Comparison of ENCODE assay signal across 14 cellular contexts in the genomic region with DNA sequence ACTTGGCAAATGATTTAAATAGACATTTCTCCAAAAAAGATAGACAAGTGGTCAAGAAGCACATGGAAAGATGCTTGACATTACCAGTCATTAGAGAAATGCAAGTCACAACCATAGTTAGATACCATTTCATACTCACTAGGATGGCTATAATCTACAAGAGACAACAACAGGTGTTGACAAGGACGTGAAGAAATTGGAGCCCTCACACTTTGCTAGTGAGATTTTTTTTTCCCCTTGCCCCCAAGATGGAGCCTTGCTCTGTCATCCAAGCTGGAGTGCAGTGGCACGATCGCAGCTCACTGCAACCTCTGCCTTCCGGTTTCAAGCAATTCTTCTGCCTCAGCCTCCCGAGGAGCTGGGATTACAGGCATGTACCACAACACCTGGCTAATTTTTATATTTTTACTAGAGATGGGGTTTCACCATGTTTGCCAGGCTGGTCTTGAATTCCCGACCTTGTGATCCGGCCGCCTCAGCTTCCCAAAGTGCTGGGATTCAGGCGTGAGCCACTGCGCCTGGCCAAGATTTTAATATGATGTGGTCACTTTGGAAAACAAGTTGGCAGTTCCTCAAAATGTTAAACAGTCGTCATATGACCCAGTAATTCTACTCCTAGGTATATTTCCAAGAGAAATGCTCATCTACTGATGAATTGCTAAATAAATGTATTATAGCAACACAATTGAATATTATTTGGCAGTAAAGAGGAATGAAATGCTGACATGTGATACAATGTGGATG.
"Had no signal": no experiment of that assay in that cellular context is flagged by ENCODE, and none has a peak within 500 bp of the region (broad histone marks: within the 10 kb centered on the region; RNA-seq: fewer than 3 reads in every experiment).

No MANE protein-coding gene starts in this region.

- H3K27me3 Mint-ChIP-seq: activated CD4-positive, alpha-beta T cell treated with anti-CD3 and anti-CD28 coated beads, Interleukin-2, amount 10 ng/mL, durations not matched to agents 24 days and 14 days; effector memory CD8-positive, alpha-beta T cell; natural killer cell treated with Interleukin-12 subunit alpha and Interleukin-12 subunit beta and Interleukin-15 and Interleukin-18, amount 100 ng/mL, for 72 hours had no signal

- DNase-seq: activated CD4-positive, alpha-beta T cell treated with anti-CD3 and anti-CD28 coated beads, Interleukin-2, amount 10 ng/mL, durations not matched to agents 24 days and 14 days; activated CD8-positive, alpha-beta T cell treated with anti-CD3 and anti-CD28 coated beads, Interleukin-2, amount 10 ng/mL, durations not matched to agents 7 days and 5 days; activated gamma-delta T cell treated with Interleukin-2 at 50 U/mL for 16 hours; body of pancreas; effector memory CD8-positive, alpha-beta T cell; occipital lobe; stimulated activated naive CD8-positive, alpha-beta T cell treated with anti-CD3 and anti-CD28 coated beads, Interleukin-15, Interleukin-2, amounts not matched to agents 100 U/mL and 50 U/mL, for 24 hours; substantia nigra; T1000; tibial artery had no signal

- H3K27me3 ChIP-seq: body of pancreas, hepatocyte, tibial artery had no signal

- H3K27ac ChIP-seq: body of pancreas, hepatocyte, SK-N-MC, tibial artery had no signal

- H3K9me3 ChIP-seq: body of pancreas, tibial artery had no signal

- H3K4me3 Mint-ChIP-seq: activated CD4-positive, alpha-beta T cell treated with anti-CD3 and anti-CD28 coated beads, Interleukin-2, amount 10 ng/mL, durations not matched to agents 24 days and 14 days; activated CD8-positive, alpha-beta T cell treated with anti-CD3 and anti-CD28 coated beads, Interleukin-2, amount 10 ng/mL, durations not matched to agents 7 days and 5 days; effector memory CD8-positive, alpha-beta T cell; natural killer cell treated with Interleukin-12 subunit alpha and Interleukin-12 subunit beta and Interleukin-15 and Interleukin-18, amount 100 ng/mL, for 72 hours had no signal

- H3K4me3 ChIP-seq: body of pancreas, hepatocyte, SK-N-MC, tibial artery had no signal

- ATAC-seq: activated CD8-positive, alpha-beta T cell treated with anti-CD3 and anti-CD28 coated beads, Interleukin-2, amount 10 ng/mL, durations not matched to agents 7 days and 5 days; activated naive CD4-positive, alpha-beta T cell treated with anti-CD3 and anti-CD28 coated beads, Interleukin-2, amount 50 U/mL, for 72 hours; body of pancreas; effector memory CD8-positive, alpha-beta T cell; natural killer cell treated with Interleukin-12 subunit alpha and Interleukin-12 subunit beta and Interleukin-15 and Interleukin-18, amount 100 ng/mL, for 72 hours; stimulated activated naive CD8-positive, alpha-beta T cell treated with anti-CD3 and anti-CD28 coated beads, Interleukin-15, Interleukin-2, amounts not matched to agents 100 U/mL and 50 U/mL, for 24 hours had no signal

- H3K27ac Mint-ChIP-seq: activated CD4-positive, alpha-beta T cell treated with anti-CD3 and anti-CD28 coated beads, Interleukin-2, amount 10 ng/mL, durations not matched to agents 24 days and 14 days; activated CD8-positive, alpha-beta T cell treated with anti-CD3 and anti-CD28 coated beads, Interleukin-2, amount 10 ng/mL, durations not matched to agents 7 days and 5 days; activated naive CD4-positive, alpha-beta T cell treated with anti-CD3 and anti-CD28 coated beads, Interleukin-2, amount 50 U/mL, for 72 hours; effector memory CD8-positive, alpha-beta T cell; natural killer cell treated with Interleukin-12 subunit alpha and Interleukin-12 subunit beta and Interleukin-15 and Interleukin-18, amount 100 ng/mL, for 72 hours had no signal

- H3K36me3 Mint-ChIP-seq: activated naive CD4-positive, alpha-beta T cell treated with anti-CD3 and anti-CD28 coated beads, Interleukin-2, amount 50 U/mL, for 72 hours; natural killer cell treated with Interleukin-12 subunit alpha and Interleukin-12 subunit beta and Interleukin-15 and Interleukin-18, amount 100 ng/mL, for 72 hours had no signal

- H3K4me1 Mint-ChIP-seq: activated CD4-positive, alpha-beta T cell treated with anti-CD3 and anti-CD28 coated beads, Interleukin-2, amount 10 ng/mL, durations not matched to agents 24 days and 14 days had no signal

- H3K9me3 Mint-ChIP-seq: activated CD4-positive, alpha-beta T cell treated with anti-CD3 and anti-CD28 coated beads, Interleukin-2, amount 10 ng/mL, durations not matched to agents 24 days and 14 days; activated naive CD4-positive, alpha-beta T cell treated with anti-CD3 and anti-CD28 coated beads, Interleukin-2, amount 50 U/mL, for 72 hours; effector memory CD8-positive, alpha-beta T cell; natural killer cell treated with Interleukin-12 subunit alpha and Interleukin-12 subunit beta and Interleukin-15 and Interleukin-18, amount 100 ng/mL, for 72 hours had no signal
